ENCODE assay signal across 23 cellular contexts in the genomic region with DNA sequence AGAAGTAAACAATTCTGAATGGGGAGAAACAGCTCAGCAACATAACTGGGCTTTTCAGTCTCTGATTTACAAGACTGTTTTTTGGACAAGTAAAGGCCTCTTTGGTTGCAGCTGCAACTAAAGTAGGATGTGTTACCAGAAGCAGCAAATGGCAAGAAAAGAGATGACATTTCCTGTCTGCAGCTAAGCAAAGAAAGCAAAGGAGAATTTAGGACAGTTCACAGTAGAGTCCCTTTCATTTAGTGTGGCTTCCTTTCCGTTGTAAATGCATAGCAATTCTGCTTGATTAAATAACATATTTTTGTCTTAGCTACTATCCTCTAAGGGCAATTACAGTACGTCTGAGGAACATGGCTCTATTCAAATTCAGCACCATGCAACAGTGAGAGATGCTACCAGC.
DNase-seq lines count a peak whose midpoint lies in the region; ATAC-seq and TF ChIP-seq lines count a peak whose summit lies in the region.
"Had no signal": no experiment of that assay in that cellular context is flagged by ENCODE, and none has a peak within 500 bp of the region (broad histone marks: within the 10 kb centered on the region; RNA-seq: fewer than 3 reads in every experiment).

No MANE protein-coding gene starts in this region.

- H3K4me3 Mint-ChIP-seq in CD8-positive, alpha-beta T cell = no peak overlapping the region

- H3K36me3 Mint-ChIP-seq in CD8-positive, alpha-beta T cell = peaks cover 14% of the 10 kb centered on the region

- no peak overlapping the region for H2BK5ac ChIP-seq in mesendoderm (ENCODE audit: low read length)

- H3K36me3 ChIP-seq in CD8-positive, alpha-beta T cell (ENCODE audit: insufficient read depth, low read length) = no peaks in the 10 kb centered on the region
- H3K36me3 ChIP-seq in psoas muscle (ENCODE audit: insufficient read depth in 1 of 2, low read depth in 1 of 2) = no peaks in the 10 kb centered on the region
- H3K36me3 ChIP-seq in mesendoderm (ENCODE audit: control insufficient read depth, insufficient read depth, low read length) = peaks cover 7% of the 10 kb centered on the region

- H3K4me2 ChIP-seq in mesendoderm (ENCODE audit: low read length) = no peak overlapping the region
- H3K4me2 ChIP-seq: PC-9 had no signal

- no peak overlapping the region for H2AK5ac ChIP-seq in mesendoderm (ENCODE audit: low read length)

- POLR2A ChIA-PET in CD8-positive, alpha-beta T cell (lab: Charles Lee) = no interaction called here

- H3K23ac ChIP-seq in mesendoderm (ENCODE audit: low read length) = no peak overlapping the region

- H3K27me3 ChIP-seq in CD8-positive, alpha-beta T cell (ENCODE audit: insufficient read depth, low read length) = no peaks in the 10 kb centered on the region
- no peaks in the 10 kb centered on the region for H3K27me3 ChIP-seq in psoas muscle (ENCODE audit: insufficient read depth in 3 of 3, low read length in 2 of 3)
- no peaks in the 10 kb centered on the region for H3K27me3 ChIP-seq in mesendoderm (ENCODE audit: insufficient read depth, low read length, poor library complexity)

- H2BK15ac ChIP-seq in mesendoderm (replicated peaks; ENCODE audit: low read depth) = no peak overlapping the region

- no peak overlapping the region for H2BK120ac ChIP-seq in mesendoderm (ENCODE audit: low read depth, low read length)

- H3K56ac ChIP-seq in mesendoderm (ENCODE audit: low read length) = no peak overlapping the region

- H3K4ac ChIP-seq in mesendoderm (ENCODE audit: low read depth, low read length) = no peak overlapping the region

- no peaks in the 10 kb centered on the region for H3K79me1 ChIP-seq in mesendoderm (ENCODE audit: low read length)

- peaks cover 10% of the 10 kb centered on the region for H3K4me1 Mint-ChIP-seq in CD8-positive, alpha-beta T cell (ENCODE audit: low read depth)

- H3K27ac Mint-ChIP-seq in CD8-positive, alpha-beta T cell = peak overlapping the region; percentile 11

- H4K5ac ChIP-seq in mesendoderm (ENCODE audit: low read length) = no peak overlapping the region

- no peak for ATAC-seq in CD8-positive, alpha-beta T cell
- ATAC-seq in psoas muscle (no peak), HG03135 (IDR thresholded peaks at IDR 0.05; ENCODE audit: unreplicated experiment) (no peak)
- ATAC-seq: K562 had no signal

- WGBS in psoas muscle, 3 donors = 69 to 73% (median 72%) methylated on average over 2 of the region's 2 CpGs
- no CpG with 5 or more reads among the region's 2 CpGs for WGBS in mesendoderm (ENCODE audit: extremely low coverage, insufficient coverage, low lambda C conversion rate)

- H3K18ac ChIP-seq in mesendoderm (ENCODE audit: low read length) = no peak overlapping the region

- H3K4me3 ChIP-seq in CD8-positive, alpha-beta T cell (ENCODE audit: low read depth, low read length) = no peak overlapping the region
- no peak overlapping the region for H3K4me3 ChIP-seq in psoas muscle
- no peak overlapping the region for H3K4me3 ChIP-seq in mesendoderm (ENCODE audit: low read length)
- H3K4me3 ChIP-seq: K562, PC-9, SK-N-MC had no signal

- H3K4me1 ChIP-seq in CD8-positive, alpha-beta T cell (ENCODE audit: insufficient read depth, low read length) = no peaks in the 10 kb centered on the region
- H3K4me1 ChIP-seq in psoas muscle (no peaks in the 10 kb centered on the region), mesendoderm (ENCODE audit: control insufficient read depth, low read depth, low read length) (no peaks in the 10 kb centered on the region)

- no peaks in the 10 kb centered on the region for H3K27me3 Mint-ChIP-seq in CD8-positive, alpha-beta T cell (ENCODE audit: low read depth)

- intact Hi-C loops in CD8-positive, alpha-beta T cell (cut with DNase I, micrococcal nuclease) = no loop called here
- intact Hi-C loops in psoas muscle (cut with DNase I) = no loop called here

- TF ChIP-seq CTCF in CD8-positive, alpha-beta T cell (IDR thresholded peaks at IDR 0.05) = no peak
- TF ChIP-seq CTCF in psoas muscle (IDR thresholded peaks at IDR 0.05) = no peak

- H3K9ac ChIP-seq in mesendoderm (ENCODE audit: low read length) = no peak overlapping the region

- CTCF ChIA-PET in CD8-positive, alpha-beta T cell (lab: Charles Lee) = no interaction called here

- no peaks in the 10 kb centered on the region for H3K9me3 ChIP-seq in CD8-positive, alpha-beta T cell (ENCODE audit: low read length)
- H3K9me3 ChIP-seq in psoas muscle = peaks cover 4% of the 10 kb centered on the region

- H3K79me2 ChIP-seq in mesendoderm (ENCODE audit: control insufficient read depth, insufficient read depth, low read length) = no peaks in the 10 kb centered on the region

- H3K9me3 Mint-ChIP-seq in CD8-positive, alpha-beta T cell = peaks cover 5% of the 10 kb centered on the region

- H3K27ac ChIP-seq in CD8-positive, alpha-beta T cell (ENCODE audit: low read depth, low read length) = no peak overlapping the region
- H3K27ac ChIP-seq in angular gyrus (ENCODE audit: low read depth, low read length) (peak overlapping the region; percentile 41), psoas muscle (no peak overlapping the region), mesendoderm (ENCODE audit: low read depth, low read length) (no peak overlapping the region)
- H3K27ac ChIP-seq: PC-9, RWPE1, SK-N-MC had no signal

- H4K8ac ChIP-seq in mesendoderm (ENCODE audit: low read depth, low read length) = no peak overlapping the region

- no peak for DNase-seq in CD8-positive, alpha-beta T cell
- peak; percentile 33 for DNase-seq in medulla oblongata (ENCODE audit: extremely low spot score)
- no peak for DNase-seq in psoas muscle
- DNase-seq in NCI-H2081 treated with DMSO at 0.1 percent for 48 hours (lab: John Stamatoyannopoulos, UW) = no peak
- no peak for DNase-seq in mesendoderm
- DNase-seq: DMS53, EL, GF-D8, MM.1S, NCI-H1048, NCI-H146, NCI-H2029, NCI-H226, NCI-H510A treated with DMSO at 0.1 percent for 48 hours, NCI-H748 treated with DMSO at 0.1 percent for 48 hours, PC-9, SHP77 treated with DMSO at 0.1 percent for 48 hours, SW 1271 had no signal
